15 cellular contexts compared by ENCODE assay signal in the genomic region with DNA sequence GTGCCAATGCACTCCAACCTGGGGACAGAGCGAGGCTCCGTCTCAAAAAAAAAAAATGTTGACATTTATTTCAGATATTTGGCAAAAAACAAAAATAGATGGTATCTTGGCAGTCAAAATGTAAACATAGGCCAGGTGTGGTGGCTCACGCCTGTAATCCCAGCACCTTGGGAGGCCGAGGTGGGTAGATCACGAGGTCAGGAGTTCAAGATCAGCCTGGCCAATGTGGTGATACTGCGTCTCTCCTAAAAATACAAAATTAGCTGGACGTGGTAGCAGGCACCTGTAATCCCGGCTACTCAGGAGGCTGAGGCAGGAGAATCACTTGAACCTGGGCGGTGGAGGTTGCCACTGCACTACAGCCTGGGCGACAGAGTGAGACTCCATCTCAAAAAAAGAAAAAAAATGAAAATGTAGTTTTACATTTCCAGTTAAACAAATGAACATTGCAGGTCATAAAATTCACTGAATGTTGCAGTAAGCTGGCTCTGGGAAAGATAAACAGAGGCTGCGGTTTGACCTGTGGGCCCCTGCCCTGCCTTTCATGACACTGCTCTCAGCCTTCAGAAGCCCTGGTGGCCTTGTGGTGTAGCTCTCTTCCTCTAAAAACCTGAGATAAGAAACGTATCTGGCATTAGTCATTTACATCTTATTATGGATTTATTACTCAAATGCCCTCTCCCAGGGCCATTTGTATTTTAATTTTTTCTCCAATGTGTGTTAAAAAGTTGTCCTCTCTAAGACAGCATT. TPM values are rescaled to one million over a fixed set of nuclear protein-coding genes. Genes with fewer than 3 reads are reported as not detected.
DNase-seq lines count a peak whose midpoint lies in the region; ATAC-seq and TF ChIP-seq lines count a peak whose summit lies in the region.
"Had no signal": no experiment of that assay in that cellular context is flagged by ENCODE, and none has a peak within 500 bp of the region (broad histone marks: within the 10 kb centered on the region; RNA-seq: fewer than 3 reads in every experiment).

No MANE protein-coding gene starts in this region.

- CTCF ChIA-PET in T-cell (lab: Charles Lee): interaction anchor here (0.6 to 1.0 kb wide), 2 partner anchors 174 to 327 kb away, joined by 3 to 6 read pairs; no protein-coding TSS in a partner anchor

- H3K4me3 Mint-ChIP-seq in activated naive CD8-positive, alpha-beta T cell treated with anti-CD3 and anti-CD28 coated beads, Interleukin-2, amount 10 ng/mL, durations not matched to agents 7 days and 5 days: no peak overlapping the region
- H3K4me3 Mint-ChIP-seq in activated naive CD8-positive, alpha-beta T cell treated with anti-CD3 and anti-CD28 coated beads for 36 hours: no peak overlapping the region
- H3K4me3 Mint-ChIP-seq in T-cell (no peak overlapping the region), HFFc6 (no peak overlapping the region)
- H3K4me3 Mint-ChIP-seq in activated T-cell treated with anti-CD3 and anti-CD28 coated beads, Interleukin-2, amount 50 U/mL, for 72 hours: no peak overlapping the region
- H3K4me3 Mint-ChIP-seq: activated naive CD8-positive, alpha-beta T cell; neural progenitor cell had no signal

- H3K9me3 Mint-ChIP-seq in activated naive CD8-positive, alpha-beta T cell treated with anti-CD3 and anti-CD28 coated beads, Interleukin-2, amount 10 ng/mL, durations not matched to agents 7 days and 5 days: peaks cover 2% of the 10 kb centered on the region
- peaks cover 5% of the 10 kb centered on the region for H3K9me3 Mint-ChIP-seq in activated naive CD8-positive, alpha-beta T cell treated with anti-CD3 and anti-CD28 coated beads for 36 hours
- H3K9me3 Mint-ChIP-seq in T-cell: peaks cover 0 to 5% (median 0%) of the 10 kb centered on the region in 3 donors
- H3K9me3 Mint-ChIP-seq in HFFc6: no peaks in the 10 kb centered on the region; the same call in 1 of the 2 replicates
- H3K9me3 Mint-ChIP-seq in activated T-cell treated with anti-CD3 and anti-CD28 coated beads, Interleukin-2, amount 50 U/mL, for 72 hours: peaks cover 1 to 5% of the 10 kb centered on the region in 2 donors
- H3K9me3 Mint-ChIP-seq: neural progenitor cell had no signal

- POLR2A ChIA-PET in activated naive CD8-positive, alpha-beta T cell treated with anti-CD3 and anti-CD28 coated beads, Interleukin-2, amount 10 ng/mL, durations not matched to agents 7 days and 5 days (lab: Charles Lee): no interaction called here
- POLR2A ChIA-PET in T-cell (lab: Charles Lee): no interaction called here

- ATAC-seq in activated naive CD8-positive, alpha-beta T cell treated with anti-CD3 and anti-CD28 coated beads, Interleukin-2, amount 10 ng/mL, durations not matched to agents 7 days and 5 days (ENCODE audit: low read depth): peak; percentile 60
- ATAC-seq in T-cell (replicated peaks in 1 of 4) (peak; percentile 43 to 55 (median 51)), HG02610 (IDR thresholded peaks at IDR 0.05; ENCODE audit: unreplicated experiment) (no peak)
- no peak for ATAC-seq in activated T-cell treated with anti-CD3 and anti-CD28 coated beads, Interleukin-2, amount 50 U/mL, for 72 hours (replicated peaks in 1 of 2)
- ATAC-seq: gastrocnemius medialis, GM12878 had no signal

- no peak overlapping the region for H3K27ac Mint-ChIP-seq in activated naive CD8-positive, alpha-beta T cell treated with anti-CD3 and anti-CD28 coated beads, Interleukin-2, amount 10 ng/mL, durations not matched to agents 7 days and 5 days
- H3K27ac Mint-ChIP-seq in activated naive CD8-positive, alpha-beta T cell treated with anti-CD3 and anti-CD28 coated beads for 36 hours: no peak overlapping the region
- H3K27ac Mint-ChIP-seq in T-cell (peak overlapping the region in 1 of 2 donors; percentile 22), HFFc6 (no peak overlapping the region)
- H3K27ac Mint-ChIP-seq in activated T-cell treated with anti-CD3 and anti-CD28 coated beads, Interleukin-2, amount 50 U/mL, for 72 hours: no peak overlapping the region
- H3K27ac Mint-ChIP-seq: activated naive CD8-positive, alpha-beta T cell; neural progenitor cell had no signal

- no peaks in the 10 kb centered on the region for H3K36me3 Mint-ChIP-seq in activated naive CD8-positive, alpha-beta T cell treated with anti-CD3 and anti-CD28 coated beads, Interleukin-2, amount 10 ng/mL, durations not matched to agents 7 days and 5 days
- no peaks in the 10 kb centered on the region for H3K36me3 Mint-ChIP-seq in activated naive CD8-positive, alpha-beta T cell treated with anti-CD3 and anti-CD28 coated beads for 36 hours
- H3K36me3 Mint-ChIP-seq in T-cell (no peaks in the 10 kb centered on the region), HFFc6 (ENCODE audit: low read depth) (no peaks in the 10 kb centered on the region)
- peaks cover 2 to 5% of the 10 kb centered on the region in 2 donors for H3K36me3 Mint-ChIP-seq in activated T-cell treated with anti-CD3 and anti-CD28 coated beads, Interleukin-2, amount 50 U/mL, for 72 hours (ENCODE audit: insufficient read depth in 2 of 2)
- H3K36me3 Mint-ChIP-seq: activated naive CD8-positive, alpha-beta T cell; neural progenitor cell had no signal

- H3K27me3 Mint-ChIP-seq in activated naive CD8-positive, alpha-beta T cell treated with anti-CD3 and anti-CD28 coated beads, Interleukin-2, amount 10 ng/mL, durations not matched to agents 7 days and 5 days: peaks cover 5% of the 10 kb centered on the region
- H3K27me3 Mint-ChIP-seq in activated naive CD8-positive, alpha-beta T cell treated with anti-CD3 and anti-CD28 coated beads for 36 hours: peaks cover 11% of the 10 kb centered on the region
- H3K27me3 Mint-ChIP-seq in T-cell: peaks cover 3 to 11% of the 10 kb centered on the region in 2 donors
- peaks cover 13% of the 10 kb centered on the region; the same call in 1 of the 2 replicates for H3K27me3 Mint-ChIP-seq in HFFc6 (ENCODE audit: insufficient read depth)
- peaks cover 16% of the 10 kb centered on the region for H3K27me3 Mint-ChIP-seq in activated T-cell treated with anti-CD3 and anti-CD28 coated beads, Interleukin-2, amount 50 U/mL, for 72 hours (ENCODE audit: low read depth)

- TF ChIP-seq CTCF in HFFc6 (IDR thresholded peaks at IDR 0.05): no peak

- H3K4me1 Mint-ChIP-seq in activated naive CD8-positive, alpha-beta T cell treated with anti-CD3 and anti-CD28 coated beads, Interleukin-2, amount 10 ng/mL, durations not matched to agents 7 days and 5 days: peaks cover 6% of the 10 kb centered on the region
- peaks cover 4% of the 10 kb centered on the region for H3K4me1 Mint-ChIP-seq in activated naive CD8-positive, alpha-beta T cell treated with anti-CD3 and anti-CD28 coated beads for 36 hours
- H3K4me1 Mint-ChIP-seq in T-cell (peaks cover 0 to 18% (median 7%) of the 10 kb centered on the region in 3 donors), HFFc6 (ENCODE audit: low read depth) (peaks cover 27% of the 10 kb centered on the region)
- no peaks in the 10 kb centered on the region for H3K4me1 Mint-ChIP-seq in activated T-cell treated with anti-CD3 and anti-CD28 coated beads, Interleukin-2, amount 50 U/mL, for 72 hours (ENCODE audit: low read depth)

- no peak for TF ChIP-seq POLR2A in erythroblast (IDR thresholded peaks at IDR 0.05; ENCODE audit: low read length)

- DNase-seq in activated naive CD8-positive, alpha-beta T cell treated with anti-CD3 and anti-CD28 coated beads, Interleukin-2, amount 10 ng/mL, durations not matched to agents 7 days and 5 days: no peak
- no peak for DNase-seq in activated naive CD8-positive, alpha-beta T cell treated with anti-CD3 and anti-CD28 coated beads for 36 hours
- peak in 2 of 34 experiments; percentile 12 to 13 for DNase-seq in T-cell
- peak; percentile 39 to 63 for DNase-seq in erythroblast (lab: John Stamatoyannopoulos, UW)
- no peak for DNase-seq in islet precursor cell
- DNase-seq in HFFc6: no peak
- no peak for DNase-seq in activated T-cell treated with anti-CD3 and anti-CD28 coated beads, Interleukin-2, amount 50 U/mL, for 72 hours
- DNase-seq: gastrocnemius medialis, NCI-H2081, thyroid gland had no signal

RNA-seq across cellular contexts. Expression of a gene that starts 12.2 kb away (rescaled TPM):
- total RNA-seq in activated naive CD8-positive, alpha-beta T cell treated with anti-CD3 and anti-CD28 coated beads, Interleukin-2, amount 10 ng/mL, durations not matched to agents 7 days and 5 days: 1 to 10 TPM in 1 of 2 experiments, under 1 TPM in 1; 0.42 to 1.5 TPM
- total RNA-seq in activated naive CD8-positive, alpha-beta T cell treated with anti-CD3 and anti-CD28 coated beads for 36 hours: not detected
- under 1 TPM in 4 of 5 donors, not detected in 1; 0.30 to 0.99 (median 0.74) TPM for total RNA-seq in T-cell
- total RNA-seq in HFFc6 (2021; fragmentation: NEBNext Ultra II Directional; extraction: Animal tissue kit (Norgen Biotek cat#: 25700)): 1 to 10 TPM in 2 of 6 experiments, under 1 TPM in 4; 0.62 to 1.8 (median 0.73) TPM
- total RNA-seq in activated T-cell treated with anti-CD3 and anti-CD28 coated beads, Interleukin-2, amount 50 U/mL, for 72 hours: not detected
- total RNA-seq: A673, GM12878 had no signal

Comparison
In these comparisons a context has a peak if more than half of its experiments do, and no peak if none do; other contexts are left out.
1. ATAC-seq: peak in activated naive CD8-positive, alpha-beta T cell treated with anti-CD3 and anti-CD28 coated beads, Interleukin-2, amount 10 ng/mL, durations not matched to agents 7 days and 5 days (single experiment) and T-cell (4 of 4); none in HG02610 (single experiment) and activated T-cell treated with anti-CD3 and anti-CD28 coated beads, Interleukin-2, amount 50 U/mL, for 72 hours (0 of 2).
2. DNase-seq: peak in erythroblast (2 of 2); none in activated naive CD8-positive, alpha-beta T cell treated with anti-CD3 and anti-CD28 coated beads, Interleukin-2, amount 10 ng/mL, durations not matched to agents 7 days and 5 days (single experiment), activated naive CD8-positive, alpha-beta T cell treated with anti-CD3 and anti-CD28 coated beads for 36 hours (single experiment), islet precursor cell (single experiment), HFFc6 (single experiment) and activated T-cell treated with anti-CD3 and anti-CD28 coated beads, Interleukin-2, amount 50 U/mL, for 72 hours (0 of 2).